Comparison of ENCODE assay signal across 1 cellular context in the genomic region with DNA sequence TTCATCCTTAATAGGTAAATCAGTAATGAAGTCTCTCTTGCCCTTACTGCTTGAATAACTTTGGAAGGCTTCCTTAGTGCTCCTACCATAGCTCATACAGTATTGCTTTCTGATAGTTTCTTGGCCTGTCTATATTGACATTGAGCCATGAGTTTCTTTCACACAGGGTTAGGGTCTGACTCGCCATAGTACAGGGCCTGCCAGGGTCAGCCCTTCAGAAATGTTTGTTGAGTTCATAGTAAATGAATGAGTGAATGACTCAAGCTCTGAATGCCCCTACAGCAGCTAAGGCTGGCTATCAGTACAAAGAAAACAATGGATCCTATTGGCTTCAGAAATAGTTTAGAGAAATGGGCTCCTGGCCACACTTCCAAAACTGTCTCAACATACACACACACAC.
TF ChIP-seq lines count a peak whose summit lies in the region.

No MANE protein-coding gene starts in this region.

TF ChIP-seq in HepG2, 621 proteins besides CTCF, POLR2A, EP300 and RAD21 (continued from another document):
- TF ChIP-seq, protein P1, sequence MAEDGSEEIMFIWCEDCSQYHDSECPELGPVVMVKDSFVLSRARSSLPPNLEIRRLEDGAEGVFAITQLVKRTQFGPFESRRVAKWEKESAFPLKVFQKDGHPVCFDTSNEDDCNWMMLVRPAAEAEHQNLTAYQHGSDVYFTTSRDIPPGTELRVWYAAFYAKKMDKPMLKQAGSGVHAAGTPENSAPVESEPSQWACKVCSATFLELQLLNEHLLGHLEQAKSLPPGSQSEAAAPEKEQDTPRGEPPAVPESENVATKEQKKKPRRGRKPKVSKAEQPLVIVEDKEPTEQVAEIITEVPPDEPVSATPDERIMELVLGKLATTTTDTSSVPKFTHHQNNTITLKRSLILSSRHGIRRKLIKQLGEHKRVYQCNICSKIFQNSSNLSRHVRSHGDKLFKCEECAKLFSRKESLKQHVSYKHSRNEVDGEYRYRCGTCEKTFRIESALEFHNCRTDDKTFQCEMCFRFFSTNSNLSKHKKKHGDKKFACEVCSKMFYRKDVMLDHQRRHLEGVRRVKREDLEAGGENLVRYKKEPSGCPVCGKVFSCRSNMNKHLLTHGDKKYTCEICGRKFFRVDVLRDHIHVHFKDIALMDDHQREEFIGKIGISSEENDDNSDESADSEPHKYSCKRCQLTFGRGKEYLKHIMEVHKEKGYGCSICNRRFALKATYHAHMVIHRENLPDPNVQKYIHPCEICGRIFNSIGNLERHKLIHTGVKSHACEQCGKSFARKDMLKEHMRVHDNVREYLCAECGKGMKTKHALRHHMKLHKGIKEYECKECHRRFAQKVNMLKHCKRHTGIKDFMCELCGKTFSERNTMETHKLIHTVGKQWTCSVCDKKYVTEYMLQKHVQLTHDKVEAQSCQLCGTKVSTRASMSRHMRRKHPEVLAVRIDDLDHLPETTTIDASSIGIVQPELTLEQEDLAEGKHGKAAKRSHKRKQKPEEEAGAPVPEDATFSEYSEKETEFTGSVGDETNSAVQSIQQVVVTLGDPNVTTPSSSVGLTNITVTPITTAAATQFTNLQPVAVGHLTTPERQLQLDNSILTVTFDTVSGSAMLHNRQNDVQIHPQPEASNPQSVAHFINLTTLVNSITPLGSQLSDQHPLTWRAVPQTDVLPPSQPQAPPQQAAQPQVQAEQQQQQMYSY (CRISPR knock-in tag; IDR thresholded peaks at IDR 0.05): no peak
- TF ChIP-seq PHF8 (CRISPR knock-in tag; IDR thresholded peaks at IDR 0.05) (no peak), MIER2 (CRISPR knock-in tag; IDR thresholded peaks at IDR 0.05) (no peak), MAFF (IDR thresholded peaks at IDR 0.05; ENCODE audit: low read depth, low read length) (no peak)
- TF ChIP-seq, protein P2, sequence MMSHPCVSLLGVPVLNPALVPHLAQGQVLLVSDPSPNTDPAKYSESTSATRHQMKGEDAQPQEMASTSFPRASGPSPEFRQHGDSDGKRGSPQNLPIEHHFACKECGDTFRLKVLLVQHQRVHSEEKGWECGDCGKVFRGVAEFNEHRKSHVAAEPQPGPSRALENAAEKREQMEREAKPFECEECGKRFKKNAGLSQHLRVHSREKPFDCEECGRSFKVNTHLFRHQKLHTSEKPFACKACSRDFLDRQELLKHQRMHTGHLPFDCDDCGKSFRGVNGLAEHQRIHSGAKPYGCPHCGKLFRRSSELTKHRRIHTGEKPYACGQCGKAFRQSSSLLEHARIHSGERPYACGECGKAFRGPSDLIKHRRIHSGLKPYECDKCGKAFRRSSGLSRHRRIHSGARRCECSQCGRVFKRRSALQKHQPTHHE (CRISPR knock-in tag; IDR thresholded peaks at IDR 0.05; ENCODE audit: borderline replicate concordance): no peak
